Comparison of ENCODE assay signal across 1 cellular context in the genomic region with DNA sequence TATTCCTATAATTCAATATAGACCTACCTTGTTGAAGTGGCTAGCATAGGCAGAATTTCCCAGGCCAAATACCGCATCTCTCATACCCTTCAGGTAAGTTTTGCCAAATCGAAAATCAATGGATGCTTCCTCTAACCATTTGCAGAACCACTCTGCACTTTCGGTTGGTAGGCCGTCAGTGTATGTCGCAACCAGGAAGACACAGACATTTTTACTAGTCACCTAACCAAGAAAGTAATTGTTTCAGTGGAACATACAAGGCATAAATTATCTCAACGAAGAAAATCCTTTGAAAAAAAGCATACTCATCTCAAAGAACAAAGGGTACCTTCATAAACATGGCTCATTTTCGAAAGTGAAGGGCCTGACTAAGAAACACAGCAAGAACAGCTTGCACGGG. TPM values are rescaled to one million over a fixed set of nuclear protein-coding genes. Genes with fewer than 3 reads are reported as not detected.
"Had no signal": no experiment of that assay in that cellular context is flagged by ENCODE, and none has a peak within 500 bp of the region (broad histone marks: within the 10 kb centered on the region; RNA-seq: fewer than 3 reads in every experiment).

No MANE protein-coding gene starts in this region.

RNA-seq across cellular contexts. Expression of gene TYW1B, which starts 17.6 kb away (rescaled TPM):
- total RNA-seq: ascending aorta had no signal
